Comparison of ENCODE assay signal across 25 cellular contexts in the genomic region with DNA sequence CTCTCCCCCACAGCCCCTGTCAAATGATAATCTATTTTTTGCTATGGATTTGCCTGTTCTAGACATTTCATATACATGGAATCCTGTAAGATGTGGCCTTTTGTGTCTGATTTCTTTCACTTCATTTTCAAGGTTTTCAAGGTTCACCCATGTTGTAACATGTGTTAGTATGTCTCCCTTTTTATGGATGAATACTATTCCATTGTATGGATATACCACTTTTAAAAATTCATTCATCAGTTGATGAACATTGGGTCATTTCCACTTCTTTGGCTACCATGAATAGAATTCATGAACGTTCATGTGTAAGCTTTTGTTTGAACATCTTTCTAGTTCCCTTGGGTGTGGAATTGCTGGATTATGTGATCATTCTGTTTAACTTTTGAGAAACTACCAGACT.
"Had no signal": no experiment of that assay in that cellular context is flagged by ENCODE, and none has a peak within 500 bp of the region (broad histone marks: within the 10 kb centered on the region; RNA-seq: fewer than 3 reads in every experiment).

No MANE protein-coding gene starts in this region.

- DNase-seq: activated CD4-positive, alpha-beta T cell treated with anti-CD3 and anti-CD28 coated beads for 36 hours; activated CD4-positive, alpha-beta T cell treated with anti-CD3 and anti-CD28 coated beads, Interleukin-2, amount 50 U/mL, for 4 hours; activated CD8-positive, alpha-beta memory T cell treated with anti-CD3 and anti-CD28 coated beads, Interleukin-2, amount 50 U/mL, for 48 hours; activated naive CD4-positive, alpha-beta T cell; activated T-cell treated with anti-CD3 and anti-CD28 coated beads, Interleukin-2, amount 50 U/mL, for 4 hours; adrenal gland; cortex of kidney; effector CD4-positive, alpha-beta T cell; head of caudate nucleus; islet precursor cell; left cardiac atrium; naive thymus-derived CD4-positive, alpha-beta T cell; occipital lobe; posterior cingulate gyrus; right lobe of liver; small intestine; stimulated activated CD4-positive, alpha-beta T cell treated with anti-CD3 and anti-CD28 coated beads, Interleukin-15, amount 100 ng/mL, for 24 hours; stomach; T-helper 9 cell; testis; trophoblast cell; uterus had no signal

- H3K27ac ChIP-seq: adrenal gland, breast epithelium, gastroesophageal sphincter, right lobe of liver, testis, uterus had no signal

- H3K36me3 ChIP-seq: adrenal gland, breast epithelium, gastroesophageal sphincter, right lobe of liver, stomach, uterus had no signal

- H3K4me3 ChIP-seq: adrenal gland, breast epithelium, gastroesophageal sphincter, right lobe of liver, stomach, testis, uterus had no signal

- ATAC-seq: activated CD4-positive, alpha-beta T cell treated with anti-CD3 and anti-CD28 coated beads for 36 hours; activated T-cell treated with anti-CD3 and anti-CD28 coated beads, Interleukin-2, amount 50 U/mL, for 4 hours; gastroesophageal sphincter; left cardiac atrium; naive thymus-derived CD4-positive, alpha-beta T cell; right lobe of liver; stimulated activated memory B cell treated with anti-CD40 and anti-IgM and Interleukin-4, amounts not matched to agents 10 μg/mL and 1 μg/mL and 100 μg/mL, for 72 hours had no signal

- H3K4me1 ChIP-seq: breast epithelium, right lobe of liver had no signal

- H3K9me3 ChIP-seq: adrenal gland, right lobe of liver, stomach, testis, uterus had no signal

- H3K27me3 ChIP-seq: adrenal gland, breast epithelium, gastroesophageal sphincter, right lobe of liver, stomach, testis, uterus had no signal
